ENCODE assay signal across 14 cellular contexts in the genomic region with DNA sequence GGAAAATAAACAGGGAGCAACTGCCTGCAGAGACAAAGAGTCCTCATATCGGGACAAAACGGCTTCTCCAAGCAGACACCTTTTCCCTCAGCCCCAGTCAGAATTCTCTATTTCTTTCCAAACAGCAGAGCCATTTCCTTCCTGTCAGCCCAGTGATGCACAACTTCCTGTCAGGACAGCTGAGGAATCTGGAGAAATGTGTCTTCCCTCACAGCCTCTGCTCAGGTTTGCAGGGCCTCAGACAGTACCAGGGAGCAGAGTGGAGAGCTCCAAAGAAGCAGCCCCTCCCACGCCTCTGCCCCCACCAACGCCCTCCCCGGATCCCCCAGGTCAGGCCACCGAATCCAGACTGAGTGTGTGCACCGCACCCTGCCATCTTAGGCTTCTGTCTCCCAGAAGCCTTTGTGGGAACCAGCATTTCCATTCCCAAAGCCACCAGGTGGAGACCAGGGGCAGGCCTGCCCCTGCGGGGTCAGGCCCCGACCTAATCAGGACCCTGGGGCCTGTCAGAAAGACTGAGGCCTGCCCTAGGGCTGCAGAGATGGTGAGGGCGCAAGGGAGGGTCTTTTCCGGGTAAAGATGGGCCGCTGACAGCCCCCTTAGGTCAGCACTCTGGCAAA. TPM values are rescaled to one million over a fixed set of nuclear protein-coding genes. Genes with fewer than 3 reads are reported as not detected.
A peak's percentile ranks its signal among the peaks of the same experiment; 100 is the strongest.
DNase-seq lines count a peak whose midpoint lies in the region; ATAC-seq, FAIRE-seq and TF ChIP-seq lines count a peak whose summit lies in the region.
"Had no signal": no experiment of that assay in that cellular context is flagged by ENCODE, and none has a peak within 500 bp of the region (broad histone marks: within the 10 kb centered on the region; RNA-seq: fewer than 3 reads in every experiment).

No MANE protein-coding gene starts in this region.

- H3K9me3 ChIP-seq in H1 (ENCODE audit: insufficient read depth in 2 of 2, low read depth in 1 of 2, low read length in 1 of 2): no peaks in the 10 kb centered on the region
- H3K9me3 ChIP-seq in neural cell (ENCODE audit: low read length): no peaks in the 10 kb centered on the region
- H3K9me3 ChIP-seq in CD4-positive, alpha-beta memory T cell (ENCODE audit: control insufficient read depth in 1 of 2, low read length in 2 of 2): no peaks in the 10 kb centered on the region
- no peaks in the 10 kb centered on the region for H3K9me3 ChIP-seq in transverse colon
- H3K9me3 ChIP-seq: adrenal gland had no signal

- no peak overlapping the region for H4K5ac ChIP-seq in H1 (ENCODE audit: insufficient read length, low read depth, low read length)

- no peaks in the 10 kb centered on the region for H3K36me3 Mint-ChIP-seq in CD4-positive, alpha-beta memory T cell

- no peak overlapping the region for H2BK15ac ChIP-seq in H1 (ENCODE audit: low read length)

- H3K9ac ChIP-seq in H1 (replicated peaks in 1 of 4; ENCODE audit: extremely low read depth in 1 of 4, low read depth in 3 of 4, low read length in 3 of 4) (no peak overlapping the region), neural cell (ENCODE audit: low read length) (peak overlapping the region; percentile 59)

- H3K56ac ChIP-seq in H1 (replicated peaks; ENCODE audit: insufficient read length, low read depth, low read length): no peak overlapping the region

- H4K20me1 ChIP-seq in H1 (replicated peaks in 1 of 2; ENCODE audit: control insufficient read depth in 1 of 2, insufficient read depth in 2 of 2, low read length in 2 of 2) (peaks cover 0 to 1% of the 10 kb centered on the region in 2 experiments), neural cell (ENCODE audit: insufficient read depth) (no peaks in the 10 kb centered on the region)

- in situ Hi-C loops in transverse colon (cut with MboI; ENCODE audit: low pct_ligation_motif_present in 1 of 4, low pct_unique_long_range_greater_than_20kb in 1 of 4, low sequenced_read_pairs in 3 of 4): no loop called here

- H2BK5ac ChIP-seq in H1 (ENCODE audit: low read depth, low read length): peak overlapping the region; percentile 23; the same call in 1 of the 2 replicates

- CTCF ChIA-PET in H1 (lab: Charles Lee; ENCODE audit: partially characterized antibody): interaction anchor here (0.7 to 6.0 kb wide), 8 partner anchors 8 to 133 kb away, joined by 3 to 31 read pairs (median 3); no protein-coding TSS in a partner anchor
- CTCF ChIA-PET in CD4-positive, alpha-beta memory T cell (lab: Charles Lee; ENCODE audit: partially characterized antibody): interaction anchor here (1.2 kb wide), 1 partner anchor 41 kb away, joined by 3 read pairs; no protein-coding TSS in a partner anchor

- TF ChIP-seq POLR2A in H1 (IDR thresholded peaks at IDR 0.05; ENCODE audit: control extremely low read depth in 1 of 2, low read depth in 2 of 2, low read length in 2 of 2) (no peak), transverse colon (IDR thresholded peaks at IDR 0.05) (no peak)

- H3K18ac ChIP-seq in H1 (ENCODE audit: extremely low read depth, low read length): no peak overlapping the region

- H3K27me3 Mint-ChIP-seq in CD4-positive, alpha-beta memory T cell: peaks cover 4 to 5% of the 10 kb centered on the region in 2 donors

- ATAC-seq in HG03280 (IDR thresholded peaks at IDR 0.05; ENCODE audit: unreplicated experiment) (no peak), HG03108 (IDR thresholded peaks at IDR 0.05; ENCODE audit: unreplicated experiment) (no peak)
- ATAC-seq: Panc1 had no signal

- H2BK12ac ChIP-seq in H1 (ENCODE audit: low read depth, low read length): no peak overlapping the region

- no peak for FAIRE-seq in H1 (lab: Jason Lieb, UNC)

- WGBS in H1 (ENCODE audit: extremely low coverage in 1 of 2, insufficient coverage in 1 of 2, insufficient read length in 1 of 2, insufficient replicate concordance in 2 of 2, low coverage in 1 of 2, low lambda C conversion rate in 2 of 2, missing lambda C conversion rate in 1 of 2), 2 experiments: 74% methylated on average over 10 of the region's 12 CpGs; no CpG with 5 or more reads in 1 of the 2 experiments
- WGBS in transverse colon (ENCODE audit: low coverage in 1 of 2), 2 donors: 61 to 86% methylated on average over 2 to 12 of the region's 12 CpGs

- no peak overlapping the region for H2BK20ac ChIP-seq in H1 (ENCODE audit: low read length)

- TF ChIP-seq EP300 in H1 (IDR thresholded peaks at IDR 0.05; ENCODE audit: borderline replicate concordance in 1 of 2, low read depth in 2 of 2, low read length in 2 of 2) (no peak), neural cell (conservative IDR thresholded peaks at IDR 0.05; ENCODE audit: poor library complexity, severe bottlenecking) (no peak), transverse colon (IDR thresholded peaks at IDR 0.05; ENCODE audit: low read depth) (no peak)

- H3K4me3 ChIP-seq in AG10803 (ENCODE audit: low read length): no peak overlapping the region
- no peak overlapping the region for H3K4me3 ChIP-seq in H1 (ENCODE audit: extremely low read depth in 1 of 4, insufficient read depth in 2 of 4, low read depth in 3 of 4, low read length in 4 of 4)
- no peak overlapping the region for H3K4me3 ChIP-seq in neural cell (ENCODE audit: low read length)
- no peak overlapping the region for H3K4me3 ChIP-seq in CD4-positive, alpha-beta memory T cell (ENCODE audit: low read length in 2 of 2)
- no peak overlapping the region for H3K4me3 ChIP-seq in transverse colon
- H3K4me3 ChIP-seq: adrenal gland had no signal

- H3K4me2 ChIP-seq in H1 (ENCODE audit: insufficient read depth in 1 of 2, low read depth in 2 of 2, low read length in 2 of 2) (no peak overlapping the region), neural cell (ENCODE audit: low read length) (peak overlapping the region; percentile 14)

- H4K91ac ChIP-seq in H1 (replicated peaks; ENCODE audit: insufficient read length, low read length): no peak overlapping the region

- DNase-seq in AG10803 (ENCODE audit: low read depth): peak; percentile 26
- peak; percentile 16 to 33 for DNase-seq in Kasumi-1 (lab: John Stamatoyannopoulos, UW)
- DNase-seq in H1 (ENCODE audit: low read depth in 1 of 2, low spot score in 2 of 2): no peak
- no peak for DNase-seq in CD4-positive, alpha-beta memory T cell
- DNase-seq in transverse colon: no peak
- DNase-seq: DND-41; effector memory CD4-positive, alpha-beta T cell; hippocampal formation; NCI-H2171 had no signal

- no peaks in the 10 kb centered on the region for H3K9me3 Mint-ChIP-seq in CD4-positive, alpha-beta memory T cell

- H3K4me3 Mint-ChIP-seq in CD4-positive, alpha-beta memory T cell: no peak overlapping the region

- no peak overlapping the region for H3K27ac Mint-ChIP-seq in CD4-positive, alpha-beta memory T cell

- H3K14ac ChIP-seq in H1 (ENCODE audit: insufficient read length): no peak overlapping the region

- no peaks in the 10 kb centered on the region for H3K9me2 ChIP-seq in neural cell (ENCODE audit: insufficient read depth, low read length)

- no peak overlapping the region for H4K8ac ChIP-seq in H1 (ENCODE audit: extremely low read depth, insufficient read depth, low read length)

- H3K27me3 ChIP-seq in H1 (replicated peaks in 1 of 4; ENCODE audit: control insufficient read depth in 3 of 4, extremely low read depth in 1 of 4, insufficient read depth in 3 of 4, low read length in 3 of 4) (no peaks in the 10 kb centered on the region), neural cell (ENCODE audit: insufficient read depth, low read depth, low read length) (no peaks in the 10 kb centered on the region), transverse colon (no peaks in the 10 kb centered on the region)
- H3K27me3 ChIP-seq in CD4-positive, alpha-beta memory T cell (ENCODE audit: insufficient read depth, low read length): no peaks in the 10 kb centered on the region
- H3K27me3 ChIP-seq: adrenal gland had no signal

- H3K79me1 ChIP-seq in H1 (ENCODE audit: low read depth, low read length): no peaks in the 10 kb centered on the region

- no peaks in the 10 kb centered on the region for H3K79me2 ChIP-seq in H1 (ENCODE audit: control insufficient read depth in 1 of 2, insufficient read depth in 2 of 2, low read length in 2 of 2)
- no peaks in the 10 kb centered on the region for H3K79me2 ChIP-seq in neural cell (replicated peaks; ENCODE audit: insufficient read depth, low read length)

- no peaks in the 10 kb centered on the region for H3K4me1 Mint-ChIP-seq in CD4-positive, alpha-beta memory T cell

- H2AK5ac ChIP-seq in H1 (ENCODE audit: low read depth, low read length): no peak overlapping the region

- no peak overlapping the region for H2BK120ac ChIP-seq in H1 (replicated peaks; ENCODE audit: low read depth, low read length)

- intact Hi-C loops in CD4-positive, alpha-beta memory T cell (cut with micrococcal nuclease): no loop called here
- intact Hi-C loops in transverse colon (cut with DNase I; ENCODE audit: low total_unique reads): no loop called here

- no peaks in the 10 kb centered on the region for H3K23me2 ChIP-seq in H1 (ENCODE audit: low read depth, low read length)

- H3K36me3 ChIP-seq in H1 (ENCODE audit: control insufficient read depth in 2 of 4, insufficient read depth in 4 of 4, low read length in 3 of 4) (no peaks in the 10 kb centered on the region), neural cell (ENCODE audit: insufficient read depth, low read length) (no peaks in the 10 kb centered on the region), transverse colon (no peaks in the 10 kb centered on the region)
- H3K36me3 ChIP-seq in CD4-positive, alpha-beta memory T cell (ENCODE audit: insufficient read depth, low read length): no peaks in the 10 kb centered on the region
- H3K36me3 ChIP-seq: adrenal gland had no signal

- H3K4me1 ChIP-seq in H1 (replicated peaks in 1 of 4; ENCODE audit: control insufficient read depth in 3 of 4, insufficient read depth in 4 of 4, low read length in 3 of 4): peaks cover 0 to 15% (median 4%) of the 10 kb centered on the region in 4 experiments; a peak in 5 of 7 replicates
- H3K4me1 ChIP-seq in CD4-positive, alpha-beta memory T cell (ENCODE audit: insufficient read depth, low read length): no peaks in the 10 kb centered on the region
- no peaks in the 10 kb centered on the region for H3K4me1 ChIP-seq in transverse colon

- POLR2A ChIA-PET in H1 (lab: Charles Lee; ENCODE audit: partially characterized antibody): interaction anchor here (0.5 kb wide), 1 partner anchor 81 kb away, joined by 3 read pairs; no protein-coding TSS in a partner anchor
- POLR2A ChIA-PET in CD4-positive, alpha-beta memory T cell (lab: Charles Lee; ENCODE audit: partially characterized antibody): no interaction called here

- no peak overlapping the region for H3K4ac ChIP-seq in H1 (replicated peaks; ENCODE audit: insufficient read length, low read depth, low read length)

- no peak overlapping the region for H3K27ac ChIP-seq in H1 (ENCODE audit: low read depth, low read length)
- H3K27ac ChIP-seq in neural cell (ENCODE audit: low read length): peak overlapping the region; percentile 64
- H3K27ac ChIP-seq in CD4-positive, alpha-beta memory T cell (ENCODE audit: low read depth, low read length): no peak overlapping the region
- peak overlapping the region in 2 of 4 donors; percentile 21 to 40 for H3K27ac ChIP-seq in transverse colon

- TF ChIP-seq RAD21 in H1 (IDR thresholded peaks at IDR 0.05 in 1 of 2, conservative IDR thresholded peaks at IDR 0.05 in 1 of 2; ENCODE audit: low read depth in 2 of 2, low read length in 2 of 2) (peak in 1 of 2 experiments; percentile 4; a peak in 2 of 4 replicates), neural cell (conservative IDR thresholded peaks at IDR 0.05) (no peak)

- H3F3A ChIP-seq in neural cell (ENCODE audit: insufficient read depth, low read length, poor library complexity, severe bottlenecking): no peaks in the 10 kb centered on the region

- H2AFZ ChIP-seq in H1 (ENCODE audit: low read length) (no peak overlapping the region), neural cell (ENCODE audit: low read depth, low read length) (peak overlapping the region; percentile 5)

- H3K23ac ChIP-seq in H1 (ENCODE audit: insufficient read length): no peak overlapping the region

- TF ChIP-seq CTCF in AG10803 (conservative IDR thresholded peaks at IDR 0.05; ENCODE audit: low read length): no peak
- TF ChIP-seq CTCF in H1 (IDR thresholded peaks at IDR 0.05; ENCODE audit: control extremely low read depth in 1 of 3, insufficient read depth in 1 of 3, low read depth in 1 of 3, low read length in 3 of 3): no peak
- no peak for TF ChIP-seq CTCF in neural cell (IDR thresholded peaks at IDR 0.05; ENCODE audit: poor library complexity, severe bottlenecking)
- no peak for TF ChIP-seq CTCF in transverse colon (IDR thresholded peaks at IDR 0.05)

RNA-seq across cellular contexts. Expression of gene KCNN3, which starts 29.4 kb away (rescaled TPM):
- total RNA-seq in H1 (2021; fragmentation: NEBNext Ultra II Directional; extraction: Animal tissue kit (Norgen Biotek cat#: 25700)): 2.8 and 3.0 TPM in 2 replicates
- polyA plus RNA-seq in H1 (2011; rRNA removed) (3.7 and 4.5 TPM in 2 replicates), neural cell (2.2 and 2.4 TPM in 2 replicates)
- 2.1 TPM for polyA plus RNA-seq in H1 (2011; cell fraction: cytosol; rRNA removed)
- 5.4 TPM for polyA plus RNA-seq in H1 (2011; cell fraction: nucleus; rRNA removed)
- polyA plus RNA-seq in H1 (2012, experiment 1 of 2): 2.8 to 4.4 TPM (median 3.5 TPM) in 4 replicates
- polyA plus RNA-seq in H1 (2012, experiment 2 of 2): 1.6 TPM
- polyA plus RNA-seq in H1 (2013, experiment 1 of 2): 1.7 TPM
- polyA plus RNA-seq in H1 (2013, experiment 2 of 2): 1.9 TPM
- polyA minus RNA-seq in H1 (2011; rRNA and poly(A)+ RNA removed): 5.4 and 9.2 TPM in 2 replicates
- polyA minus RNA-seq in H1 (2011; cell fraction: cytosol; rRNA and poly(A)+ RNA removed): 3.9 TPM
- polyA minus RNA-seq in H1 (2011; cell fraction: nucleus; rRNA and poly(A)+ RNA removed): 4.1 TPM
- 7.1 and 10.3 TPM in 2 replicates for polyA minus RNA-seq in neural cell
- under 1 TPM in 1 of 2 experiments, not detected in 1; 0.06 TPM for total RNA-seq in CD4-positive, alpha-beta memory T cell
- not detected for polyA plus RNA-seq in CD4-positive, alpha-beta memory T cell
- total RNA-seq in transverse colon: 1 to 10 TPM; 2.3 to 5.0 (median 3.5) TPM

Comparison
In these comparisons a context has a peak if more than half of its experiments do, and no peak if none do; other contexts are left out.
1. DNase-seq: peak in AG10803 (single experiment) and Kasumi-1 (2 of 2); none in H1 (0 of 2), CD4-positive, alpha-beta memory T cell (0 of 5) and transverse colon (single experiment).